ENCODE assay signal across 1 cellular context in genomic region chr2:169131587-169132512, GRCh38.
TF ChIP-seq lines count a peak whose summit lies in the region.

No MANE protein-coding gene starts in this region.

TF ChIP-seq in HCT116, 20 proteins besides CTCF, POLR2A, EP300 and RAD21 (continued from another document):
- no peak for TF ChIP-seq REST (IDR thresholded peaks at IDR 0.05; ENCODE audit: low read depth)
- peak; percentile 80 for TF ChIP-seq CBX3 (IDR thresholded peaks at IDR 0.05; ENCODE audit: low read depth)
- TF ChIP-seq ZFX (IDR thresholded peaks at IDR 0.05), result no peak
- TF ChIP-seq ZBTB33 (IDR thresholded peaks at IDR 0.05; ENCODE audit: extremely low read depth, insufficient replicate concordance, low read length), result no peak
- no peak for TF ChIP-seq ZNF274 (IDR thresholded peaks at IDR 0.05; ENCODE audit: low read depth, low read length)
- no peak for TF ChIP-seq EZH2phosphoT487 (IDR thresholded peaks at IDR 0.05; ENCODE audit: borderline replicate concordance)
- peak; percentile 34; the same call in 1 of the 2 replicates for TF ChIP-seq CEBPB (IDR thresholded peaks at IDR 0.05; ENCODE audit: low read depth)
- peak; percentile 27 for TF ChIP-seq SRF (IDR thresholded peaks at IDR 0.05; ENCODE audit: low read depth)
- TF ChIP-seq JUND (IDR thresholded peaks at IDR 0.05), result no peak
- no peak for TF ChIP-seq ATF3 (IDR thresholded peaks at IDR 0.05)
- no peak for TF ChIP-seq EZH2 (IDR thresholded peaks at IDR 0.05)
- no peak for TF ChIP-seq FOSL1 (IDR thresholded peaks at IDR 0.05; ENCODE audit: low read depth)
- TF ChIP-seq TCF7L2 (IDR thresholded peaks at IDR 0.05; ENCODE audit: borderline replicate concordance, extremely low read depth, insufficient read depth, insufficient read length), result no peak
- TF ChIP-seq MAX (IDR thresholded peaks at IDR 0.05), result no peak
- no peak for TF ChIP-seq YY1 (IDR thresholded peaks at IDR 0.05; ENCODE audit: extremely low read depth, insufficient replicate concordance, low read depth, low read length)
